In genomic region chr6:83067448-83068413, GRCh38 we compare ENCODE assay signal across 8 cellular contexts. TPM values are rescaled to one million over a fixed set of nuclear protein-coding genes. Genes with fewer than 3 reads are reported as not detected.
A peak's percentile ranks its signal among the peaks of the same experiment; 100 is the strongest.
DNase-seq lines count a peak whose midpoint lies in the region; ATAC-seq, FAIRE-seq and TF ChIP-seq lines count a peak whose summit lies in the region.

A gene with protein sequence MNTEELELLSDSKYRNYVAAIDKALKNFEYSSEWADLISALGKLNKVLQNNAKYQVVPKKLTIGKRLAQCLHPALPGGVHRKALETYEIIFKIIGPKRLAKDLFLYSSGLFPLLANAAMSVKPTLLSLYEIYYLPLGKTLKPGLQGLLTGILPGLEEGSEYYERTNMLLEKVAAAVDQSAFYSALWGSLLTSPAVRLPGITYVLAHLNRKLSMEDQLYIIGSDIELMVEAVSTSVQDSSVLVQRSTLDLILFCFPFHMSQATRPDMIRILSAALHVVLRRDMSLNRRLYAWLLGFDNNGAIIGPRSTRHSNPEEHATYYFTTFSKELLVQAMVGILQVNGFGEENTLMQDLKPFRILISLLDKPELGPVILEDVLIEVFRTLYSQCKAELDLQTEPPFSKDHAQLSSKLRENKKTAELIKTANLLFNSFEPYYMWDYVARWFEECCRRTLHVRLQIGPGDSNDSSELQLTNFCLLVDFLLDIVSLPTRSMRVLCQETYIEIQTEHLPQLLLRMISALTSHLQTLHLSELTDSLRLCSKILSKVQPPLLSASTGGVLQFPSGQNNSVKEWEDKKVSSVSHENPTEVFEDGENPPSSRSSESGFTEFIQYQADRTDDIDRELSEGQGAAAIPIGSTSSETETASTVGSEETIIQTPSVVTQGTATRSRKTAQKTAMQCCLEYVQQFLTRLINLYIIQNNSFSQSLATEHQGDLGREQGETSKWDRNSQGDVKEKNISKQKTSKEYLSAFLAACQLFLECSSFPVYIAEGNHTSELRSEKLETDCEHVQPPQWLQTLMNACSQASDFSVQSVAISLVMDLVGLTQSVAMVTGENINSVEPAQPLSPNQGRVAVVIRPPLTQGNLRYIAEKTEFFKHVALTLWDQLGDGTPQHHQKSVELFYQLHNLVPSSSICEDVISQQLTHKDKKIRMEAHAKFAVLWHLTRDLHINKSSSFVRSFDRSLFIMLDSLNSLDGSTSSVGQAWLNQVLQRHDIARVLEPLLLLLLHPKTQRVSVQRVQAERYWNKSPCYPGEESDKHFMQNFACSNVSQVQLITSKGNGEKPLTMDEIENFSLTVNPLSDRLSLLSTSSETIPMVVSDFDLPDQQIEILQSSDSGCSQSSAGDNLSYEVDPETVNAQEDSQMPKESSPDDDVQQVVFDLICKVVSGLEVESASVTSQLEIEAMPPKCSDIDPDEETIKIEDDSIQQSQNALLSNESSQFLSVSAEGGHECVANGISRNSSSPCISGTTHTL (N-terminal part only) (plus strand): TSS chr6:83067671. CDS start chr6:83096978, 29,307 bp downstream.

- TF ChIP-seq POLR2A in GM19193 (IDR thresholded peaks at IDR 0.05; ENCODE audit: extremely low read depth, insufficient read depth, insufficient read length), result peak; percentile 84

- H3K27ac ChIP-seq in kidney (ENCODE audit: low read depth in 2 of 2, low read length in 2 of 2), result peak within 1 kb of the TSS; percentile 85 to 89

- DNase-seq in BE2C (peak; percentile 97), NCI-H510A (lab: John Stamatoyannopoulos, UW) (peak; percentile 89), chondrocyte (ENCODE audit: low spot score) (peak; percentile 98), kidney (peak; percentile 99)
- DNase-seq in activated CD4-positive, alpha-beta T cell treated with anti-CD3 and anti-CD28 coated beads for 1 hour, result peak; percentile 93
- DNase-seq in stimulated activated CD4-positive, alpha-beta T cell treated with anti-CD3 and anti-CD28 coated beads, Interleukin-15, amount 100 ng/mL, for 24 hours, result peak; percentile 98

- no peaks in the 10 kb centered on the region for H3K27me3 ChIP-seq in BE2C

- TF ChIP-seq CTCF in BE2C (IDR thresholded peaks at IDR 0.05; ENCODE audit: low read depth, low read length) (peak; percentile 97), chondrocyte (IDR thresholded peaks at IDR 0.05) (peak; percentile 98), kidney (IDR thresholded peaks at IDR 0.05; ENCODE audit: borderline replicate concordance, extremely low read depth, insufficient read depth) (peak; percentile 98)

- H3K4me3 Mint-ChIP-seq in chondrocyte (ENCODE audit: unreplicated experiment), result peak within 1 kb of the TSS; percentile 83

- H3K36me3 ChIP-seq in BE2C (0 out of 2 replicates have a peak, but pooled peaks cover 4% of the 10 kb centered on the region), kidney (ENCODE audit: control insufficient read depth in 1 of 2, insufficient read depth in 2 of 2, low read length in 2 of 2) (no peaks in the 10 kb centered on the region)

- peak within 1 kb of the TSS; percentile 83 for H3K4me3 ChIP-seq in BE2C (ENCODE audit: low read depth, low read length)
- H3K4me3 ChIP-seq in kidney (ENCODE audit: low read length in 2 of 2), result peak within 1 kb of the TSS; percentile 87 to 94

- intact Hi-C loops in kidney (cut with DNase I), result no loop called here

- peak; percentile 89 for ATAC-seq in HG03439 (IDR thresholded peaks at IDR 0.05; ENCODE audit: unreplicated experiment)

- H3K9me3 ChIP-seq in BE2C, result no peaks in the 10 kb centered on the region
- no peaks in the 10 kb centered on the region for H3K9me3 ChIP-seq in kidney (ENCODE audit: control insufficient read depth in 1 of 2, low read length in 2 of 2)

- H3K4me1 ChIP-seq in BE2C, result no peaks in the 10 kb centered on the region
- H3K4me1 ChIP-seq in kidney (ENCODE audit: control insufficient read depth in 1 of 2, insufficient read depth in 1 of 2, low read depth in 1 of 2, low read length in 2 of 2), result peaks cover 9 to 11% of the 10 kb centered on the region in 2 donors

- peak; percentile 64 for FAIRE-seq in kidney (lab: Jason Lieb, UNC)

- no peaks in the 10 kb centered on the region for H3K27me3 Mint-ChIP-seq in chondrocyte (ENCODE audit: low read depth)

- H3K4me1 Mint-ChIP-seq in chondrocyte (ENCODE audit: low read depth), result peaks cover 41% of the 10 kb centered on the region

- H3K9me3 Mint-ChIP-seq in chondrocyte (ENCODE audit: low read depth), result no peaks in the 10 kb centered on the region

- H3K36me3 Mint-ChIP-seq in chondrocyte (ENCODE audit: low read depth), result no peaks in the 10 kb centered on the region

- H3K27ac Mint-ChIP-seq in chondrocyte (ENCODE audit: unreplicated experiment), result peak within 1 kb of the TSS; percentile 86

- H3K9ac ChIP-seq in kidney (ENCODE audit: low read length in 2 of 2), result peak within 1 kb of the TSS; percentile 80 to 98

RNA-seq across cellular contexts. Expression of the gene that starts here (rescaled TPM):
- polyA plus RNA-seq in BE2C (2012; ENCODE audit: insufficient read depth, insufficient read length, low read depth), result 12.5 TPM
- total RNA-seq in chondrocyte, result 17.8 to 25.1 TPM (median 19.0 TPM) in 3 replicates
- 31.6 TPM for total RNA-seq in kidney
- polyA plus RNA-seq in kidney (ENCODE audit: insufficient read depth, low read depth, low replicate concordance), result 5.1 TPM

Comparison
In these comparisons a context has a peak if more than half of its experiments do, and no peak if none do; other contexts are left out.
1. Peak in every context shown above with its lines: DNase-seq, ATAC-seq, H3K4me3 ChIP-seq and H3K27ac ChIP-seq.